19 cellular contexts compared by ENCODE assay signal in the genomic region with DNA sequence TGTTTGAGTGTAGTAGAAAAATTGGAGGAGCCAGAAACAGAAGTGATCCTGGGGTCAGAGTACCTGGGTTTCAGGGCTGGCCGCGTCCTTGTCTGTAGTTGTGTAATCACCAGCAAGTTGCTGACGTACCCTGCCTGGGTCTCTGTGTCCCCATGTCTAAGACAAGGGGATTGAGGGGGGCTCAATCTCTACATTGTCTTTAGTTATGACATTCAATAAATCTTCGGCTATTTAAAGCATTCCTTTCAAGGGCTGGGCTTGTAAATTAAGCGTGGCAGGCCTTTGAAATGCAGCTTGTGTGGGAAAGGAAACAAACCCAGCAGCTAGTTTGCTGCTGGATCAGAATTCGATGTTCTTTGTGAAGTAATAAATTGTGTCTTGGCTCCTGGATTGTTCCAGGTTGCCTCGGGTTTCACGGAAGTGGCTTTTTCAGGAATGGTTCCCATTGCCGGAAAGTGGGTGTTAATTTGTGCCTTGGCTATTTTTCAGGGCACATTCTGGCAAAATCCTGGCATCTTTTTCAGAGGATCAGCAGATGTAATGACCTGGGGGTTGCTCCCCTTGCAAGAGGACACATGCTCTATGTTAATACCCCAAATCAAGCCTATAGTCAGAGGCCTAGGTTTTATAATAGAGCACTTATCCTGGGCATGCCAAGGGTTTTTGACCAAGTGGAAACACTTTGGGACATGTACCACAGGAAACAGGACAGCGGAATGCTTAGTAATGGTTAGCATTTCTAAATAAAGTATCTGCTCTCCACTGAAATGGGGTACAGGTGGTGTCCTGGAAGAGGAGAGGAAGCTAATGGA.
DNase-seq lines count a peak whose midpoint lies in the region; ATAC-seq, FAIRE-seq and TF ChIP-seq lines count a peak whose summit lies in the region.
"Had no signal": no experiment of that assay in that cellular context is flagged by ENCODE, and none has a peak within 500 bp of the region (broad histone marks: within the 10 kb centered on the region; RNA-seq: fewer than 3 reads in every experiment).

No MANE protein-coding gene starts in this region.

- WGBS in gastroesophageal sphincter (ENCODE audit: low coverage in 1 of 2), 2 donors, result 75 to 81% methylated on average over 7 to 9 of the region's 10 CpGs

- H3K27me3 ChIP-seq in right atrium auricular region, result no peaks in the 10 kb centered on the region
- no peaks in the 10 kb centered on the region for H3K27me3 ChIP-seq in gastroesophageal sphincter
- H3K27me3 ChIP-seq in foreskin keratinocyte, result no peaks in the 10 kb centered on the region
- H3K27me3 ChIP-seq: BLaER1 treated with 17β-estradiol and CSF1 and Interleukin-3, amounts not matched to agents 10 nM and 100 nM had no signal

- TF ChIP-seq POLR2A in gastroesophageal sphincter (IDR thresholded peaks at IDR 0.05), result no peak

- no peak for FAIRE-seq in urothelium cell line (lab: Jason Lieb, UNC)
- FAIRE-seq: GM12892, TTC549 had no signal

- H3K36me3 Mint-ChIP-seq in activated naive CD8-positive, alpha-beta T cell treated with anti-CD3 and anti-CD28 coated beads, Interleukin-2, amount 50 U/mL, for 24 hours (ENCODE audit: low read depth), result no peaks in the 10 kb centered on the region
- H3K36me3 Mint-ChIP-seq: brain; stimulated activated memory B cell treated with anti-CD40 and anti-IgM and Interleukin-4, amounts not matched to agents 10 μg/mL and 1 μg/mL and 100 μg/mL, for 72 hours had no signal

- no peak overlapping the region for H3K27ac Mint-ChIP-seq in activated naive CD8-positive, alpha-beta T cell treated with anti-CD3 and anti-CD28 coated beads, Interleukin-2, amount 50 U/mL, for 24 hours
- H3K27ac Mint-ChIP-seq: activated naive CD4-positive, alpha-beta T cell treated with anti-CD3 and anti-CD28 coated beads for 36 hours; stimulated activated memory B cell treated with anti-CD40 and anti-IgM and Interleukin-4, amounts not matched to agents 10 μg/mL and 1 μg/mL and 100 μg/mL, for 72 hours had no signal

- H3K9me3 Mint-ChIP-seq in activated naive CD8-positive, alpha-beta T cell treated with anti-CD3 and anti-CD28 coated beads, Interleukin-2, amount 50 U/mL, for 24 hours, result no peaks in the 10 kb centered on the region
- H3K9me3 Mint-ChIP-seq: activated naive CD4-positive, alpha-beta T cell treated with anti-CD3 and anti-CD28 coated beads for 36 hours; brain had no signal

- intact Hi-C loops in Right ventricle myocardium superior (cut with DNase I), result no loop called here

- H3K36me3 ChIP-seq in right atrium auricular region, result no peaks in the 10 kb centered on the region
- H3K36me3 ChIP-seq in gastroesophageal sphincter, result no peaks in the 10 kb centered on the region
- H3K36me3 ChIP-seq: BLaER1 treated with 17β-estradiol and CSF1 and Interleukin-3, amounts not matched to agents 10 nM and 100 nM had no signal

- H3K27me3 Mint-ChIP-seq in activated naive CD8-positive, alpha-beta T cell treated with anti-CD3 and anti-CD28 coated beads, Interleukin-2, amount 50 U/mL, for 24 hours, result peaks cover 14% of the 10 kb centered on the region
- H3K27me3 Mint-ChIP-seq: brain had no signal

- H3K4me3 Mint-ChIP-seq in activated naive CD8-positive, alpha-beta T cell treated with anti-CD3 and anti-CD28 coated beads, Interleukin-2, amount 50 U/mL, for 24 hours, result no peak overlapping the region
- H3K4me3 Mint-ChIP-seq: activated naive CD4-positive, alpha-beta T cell treated with anti-CD3 and anti-CD28 coated beads for 36 hours; brain; stimulated activated memory B cell treated with anti-CD40 and anti-IgM and Interleukin-4, amounts not matched to agents 10 μg/mL and 1 μg/mL and 100 μg/mL, for 72 hours had no signal

- no peaks in the 10 kb centered on the region for H3K9me3 ChIP-seq in right atrium auricular region
- H3K9me3 ChIP-seq in gastroesophageal sphincter, result no peaks in the 10 kb centered on the region
- H3K9me3 ChIP-seq: A549; BLaER1 treated with 17β-estradiol and CSF1 and Interleukin-3, amounts not matched to agents 10 nM and 100 nM had no signal

- H3K4me3 ChIP-seq in right atrium auricular region, result no peak overlapping the region
- H3K4me3 ChIP-seq in gastroesophageal sphincter, result no peak overlapping the region
- H3K4me3 ChIP-seq: A549; BLaER1 treated with 17β-estradiol and CSF1 and Interleukin-3, amounts not matched to agents 10 nM and 100 nM had no signal

- peak; percentile 39 for ATAC-seq in Right ventricle myocardium superior (ENCODE audit: poor library complexity)
- ATAC-seq in gastroesophageal sphincter, result no peak
- no peak for ATAC-seq in foreskin keratinocyte
- ATAC-seq in activated naive CD8-positive, alpha-beta T cell treated with anti-CD3 and anti-CD28 coated beads, Interleukin-2, amount 50 U/mL, for 24 hours, result no peak
- ATAC-seq: A549; PC-3; stimulated activated memory B cell treated with anti-CD40 and anti-IgM and Interleukin-4, amounts not matched to agents 10 μg/mL and 1 μg/mL and 100 μg/mL, for 72 hours had no signal

- TF ChIP-seq CTCF in right atrium auricular region (IDR thresholded peaks at IDR 0.05), result no peak
- no peak for TF ChIP-seq CTCF in gastroesophageal sphincter (IDR thresholded peaks at IDR 0.05)
- no peak for TF ChIP-seq CTCF in foreskin keratinocyte (conservative IDR thresholded peaks at IDR 0.05)

- no peak for DNase-seq in Right ventricle myocardium superior
- DNase-seq in right atrium auricular region (ENCODE audit: low spot score), result no peak
- DNase-seq in epithelial cell of prostate (ENCODE audit: low read depth, low spot score), result no peak
- DNase-seq in medulla oblongata (ENCODE audit: extremely low spot score), result peak; percentile 5
- peak; percentile 38 for DNase-seq in urothelium cell line (ENCODE audit: low spot score)
- DNase-seq in foreskin keratinocyte, result no peak
- DNase-seq in activated naive CD8-positive, alpha-beta T cell treated with anti-CD3 and anti-CD28 coated beads, Interleukin-2, amount 50 U/mL, for 24 hours, result no peak
- DNase-seq: activated naive CD4-positive, alpha-beta T cell treated with anti-CD3 and anti-CD28 coated beads for 36 hours; GF-D8; KG1; NCI-H1105; PC-3 had no signal

- H3K4me1 Mint-ChIP-seq in activated naive CD8-positive, alpha-beta T cell treated with anti-CD3 and anti-CD28 coated beads, Interleukin-2, amount 50 U/mL, for 24 hours, result no peaks in the 10 kb centered on the region
- H3K4me1 Mint-ChIP-seq: stimulated activated memory B cell treated with anti-CD40 and anti-IgM and Interleukin-4, amounts not matched to agents 10 μg/mL and 1 μg/mL and 100 μg/mL, for 72 hours had no signal

- TF ChIP-seq EP300 in gastroesophageal sphincter (IDR thresholded peaks at IDR 0.05), result no peak

- H3K27ac ChIP-seq in right atrium auricular region (no peak overlapping the region), epithelial cell of prostate (peak overlapping the region; percentile 17), gastroesophageal sphincter (no peak overlapping the region), foreskin keratinocyte (no peak overlapping the region)
- H3K27ac ChIP-seq: A549; BLaER1 treated with 17β-estradiol and CSF1 and Interleukin-3, amounts not matched to agents 10 nM and 100 nM had no signal

- H3K4me1 ChIP-seq in right atrium auricular region (peaks cover 0 to 10% of the 10 kb centered on the region in 2 donors), gastroesophageal sphincter (no peaks in the 10 kb centered on the region), foreskin keratinocyte (peaks cover 23% of the 10 kb centered on the region)
- H3K4me1 ChIP-seq: BLaER1 treated with 17β-estradiol and CSF1 and Interleukin-3, amounts not matched to agents 10 nM and 100 nM had no signal

Comparison
In these comparisons a context has a peak if more than half of its experiments do, and no peak if none do; other contexts are left out.
1. DNase-seq: peak in medulla oblongata (single experiment) and urothelium cell line (single experiment); none in Right ventricle myocardium superior (single experiment), right atrium auricular region (single experiment), epithelial cell of prostate (single experiment), foreskin keratinocyte (0 of 2) and activated naive CD8-positive, alpha-beta T cell treated with anti-CD3 and anti-CD28 coated beads, Interleukin-2, amount 50 U/mL, for 24 hours (single experiment).